In the genomic region with DNA sequence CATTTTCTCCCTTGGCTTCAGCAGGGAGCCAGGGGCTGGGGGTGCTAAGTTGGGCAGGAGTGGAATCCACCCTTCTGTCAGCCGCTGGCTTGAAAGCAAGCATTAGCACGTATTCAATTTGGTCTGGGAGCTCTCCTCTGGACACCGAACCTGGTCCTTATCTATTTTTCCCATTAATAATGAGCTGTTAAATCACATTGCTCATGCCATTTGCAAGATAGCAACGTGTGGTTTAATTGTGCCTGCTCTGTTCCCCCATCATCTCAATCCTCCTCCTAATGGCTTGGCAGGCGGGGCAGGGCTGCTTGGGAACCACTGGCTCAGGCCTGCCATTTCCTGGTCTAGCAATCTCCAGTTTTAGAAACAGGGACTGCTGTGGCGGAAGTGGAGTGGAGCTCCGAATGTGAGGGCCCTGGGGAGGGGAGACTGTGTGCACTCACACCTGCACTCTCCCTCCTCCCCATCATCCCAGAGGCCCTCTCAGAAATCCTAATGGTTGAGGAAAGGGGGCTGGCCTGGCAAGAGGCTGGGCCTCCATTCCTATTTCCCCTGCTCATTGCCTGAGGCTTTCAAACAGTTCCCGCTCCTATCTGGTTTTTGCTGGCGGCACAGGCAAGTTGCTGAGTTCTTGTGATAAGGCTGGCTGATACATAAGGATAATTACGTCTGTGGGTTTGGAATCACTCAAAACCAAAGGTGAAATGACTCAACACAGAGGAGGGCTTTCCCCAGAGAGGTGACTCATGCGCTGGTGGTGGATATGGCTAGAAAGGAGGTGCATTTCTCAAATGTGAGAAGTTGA, we compare ENCODE assay signal across 9 cellular contexts.
A peak's percentile ranks its signal among the peaks of the same experiment; 100 is the strongest.
DNase-seq lines count a peak whose midpoint lies in the region; ATAC-seq and TF ChIP-seq lines count a peak whose summit lies in the region.
"Had no signal": no experiment of that assay in that cellular context is flagged by ENCODE, and none has a peak within 500 bp of the region (broad histone marks: within the 10 kb centered on the region; RNA-seq: fewer than 3 reads in every experiment).

No MANE protein-coding gene starts in this region.

- H3K4me1 ChIP-seq in Caco-2 = peaks cover 26% of the 10 kb centered on the region
- H3K4me1 ChIP-seq in CD8-positive, alpha-beta T cell (ENCODE audit: insufficient read depth, low read length) = no peaks in the 10 kb centered on the region

- H3K27ac ChIP-seq in CD8-positive, alpha-beta T cell (ENCODE audit: low read depth, low read length) = no peak overlapping the region
- H3K27ac ChIP-seq: ovary had no signal

- no peaks in the 10 kb centered on the region for H3K36me3 ChIP-seq in Caco-2 (ENCODE audit: control insufficient read depth, insufficient read depth, low read length)
- H3K36me3 ChIP-seq in CD8-positive, alpha-beta T cell (ENCODE audit: insufficient read depth, low read length) = no peaks in the 10 kb centered on the region
- H3K36me3 ChIP-seq: ovary had no signal

- CTCF ChIA-PET in Caco-2 (lab: Charles Lee) = no interaction called here
- CTCF ChIA-PET in CD8-positive, alpha-beta T cell (lab: Charles Lee) = no interaction called here

- intact Hi-C loops in Caco-2 (cut with micrococcal nuclease; ENCODE audit: unreplicated experiment) = loop anchor here (1.0 to 2.0 kb wide), 2 partner anchors 23 to 83 kb away; no protein-coding TSS in a partner anchor
- intact Hi-C loops in CD8-positive, alpha-beta T cell (cut with DNase I, micrococcal nuclease) = no loop called here

- H3K27me3 Mint-ChIP-seq in Caco-2 (ENCODE audit: insufficient read depth, unreplicated experiment) = no peaks in the 10 kb centered on the region
- H3K27me3 Mint-ChIP-seq in T-helper 2 cell treated with Interferon-gamma antibody and Interleukin-4, amounts not matched to agents 5 μg/mL and 100 μg/mL, for 36 hours (ENCODE audit: low read depth) = peaks cover 25% of the 10 kb centered on the region
- peaks cover 11% of the 10 kb centered on the region for H3K27me3 Mint-ChIP-seq in CD8-positive, alpha-beta T cell (ENCODE audit: low read depth)

- H3K9me3 Mint-ChIP-seq in Caco-2 (ENCODE audit: unreplicated experiment) = peaks cover 10% of the 10 kb centered on the region
- H3K9me3 Mint-ChIP-seq in T-helper 2 cell treated with Interferon-gamma antibody and Interleukin-4, amounts not matched to agents 5 μg/mL and 100 μg/mL, for 36 hours = no peaks in the 10 kb centered on the region
- H3K9me3 Mint-ChIP-seq in CD8-positive, alpha-beta T cell = no peaks in the 10 kb centered on the region

- H3K4me3 Mint-ChIP-seq in Caco-2 (ENCODE audit: unreplicated experiment) = no peak overlapping the region
- no peak overlapping the region for H3K4me3 Mint-ChIP-seq in T-helper 2 cell treated with Interferon-gamma antibody and Interleukin-4, amounts not matched to agents 5 μg/mL and 100 μg/mL, for 36 hours
- no peak overlapping the region for H3K4me3 Mint-ChIP-seq in CD8-positive, alpha-beta T cell

- no TSS peak for BruUV-seq in Caco-2 (replicated peaks; lab: Mats Ljungman, UMichigan)

- ATAC-seq in GM19395 (IDR thresholded peaks at IDR 0.05; ENCODE audit: unreplicated experiment) = peak; percentile 96
- ATAC-seq in HG03280 (IDR thresholded peaks at IDR 0.05; ENCODE audit: unreplicated experiment) = peak; percentile 90
- ATAC-seq in CD8-positive, alpha-beta T cell = no peak

- no peaks in the 10 kb centered on the region for H3K9me3 ChIP-seq in Caco-2
- no peaks in the 10 kb centered on the region for H3K9me3 ChIP-seq in CD8-positive, alpha-beta T cell (ENCODE audit: low read length)
- H3K9me3 ChIP-seq: ovary had no signal

- POLR2A ChIA-PET in Caco-2 (lab: Charles Lee) = interaction anchor here (0.6 kb wide), 1 partner anchor 91 kb away, joined by 19 read pairs; no protein-coding TSS in a partner anchor
- POLR2A ChIA-PET in CD8-positive, alpha-beta T cell (lab: Charles Lee) = no interaction called here

- no peaks in the 10 kb centered on the region for H3K27me3 ChIP-seq in Caco-2 (replicated peaks; ENCODE audit: control insufficient read depth, insufficient read depth, low read length)
- H3K27me3 ChIP-seq in CD8-positive, alpha-beta T cell (ENCODE audit: insufficient read depth, low read length) = no peaks in the 10 kb centered on the region
- H3K27me3 ChIP-seq: ovary had no signal

- peak; percentile 67 to 79 for DNase-seq in Caco-2
- DNase-seq in T-helper 2 cell treated with Interferon-gamma antibody and Interleukin-4, amounts not matched to agents 5 μg/mL and 100 μg/mL, for 36 hours (ENCODE audit: low spot score) = peak; percentile 80
- peak; percentile 53 for DNase-seq in fibroblast of the conjunctiva (ENCODE audit: low read depth)
- DNase-seq in stimulated activated CD4-positive, alpha-beta T cell treated with anti-CD3 and anti-CD28 coated beads, Interleukin-2, amount 100 ng/mL, for 24 hours = peak; percentile 36 to 62
- DNase-seq in NCI-H1694 (lab: John Stamatoyannopoulos, UW) = no peak
- DNase-seq in CD8-positive, alpha-beta T cell = no peak

- H3K36me3 Mint-ChIP-seq in Caco-2 (ENCODE audit: insufficient read depth, unreplicated experiment) = no peaks in the 10 kb centered on the region
- H3K36me3 Mint-ChIP-seq in T-helper 2 cell treated with Interferon-gamma antibody and Interleukin-4, amounts not matched to agents 5 μg/mL and 100 μg/mL, for 36 hours (ENCODE audit: low read depth) = no peaks in the 10 kb centered on the region
- H3K36me3 Mint-ChIP-seq in CD8-positive, alpha-beta T cell = no peaks in the 10 kb centered on the region

- no peak overlapping the region for H3K4me3 ChIP-seq in Caco-2 (ENCODE audit: low read depth, low read length)
- no peak overlapping the region for H3K4me3 ChIP-seq in CD8-positive, alpha-beta T cell (ENCODE audit: low read depth, low read length)
- H3K4me3 ChIP-seq: ovary had no signal

- TF ChIP-seq CTCF in Caco-2 (IDR thresholded peaks at IDR 0.05; ENCODE audit: insufficient read depth in 1 of 2, low read depth in 1 of 2, low read length in 1 of 2, severe bottlenecking in 1 of 2, unreplicated experiment in 1 of 2) = no peak
- TF ChIP-seq CTCF in CD8-positive, alpha-beta T cell (IDR thresholded peaks at IDR 0.05) = no peak

- H3K27ac Mint-ChIP-seq in Caco-2 (ENCODE audit: unreplicated experiment) = peak overlapping the region; percentile 82
- no peak overlapping the region for H3K27ac Mint-ChIP-seq in T-helper 2 cell treated with Interferon-gamma antibody and Interleukin-4, amounts not matched to agents 5 μg/mL and 100 μg/mL, for 36 hours
- H3K27ac Mint-ChIP-seq in CD8-positive, alpha-beta T cell = no peak overlapping the region

- peaks cover 36% of the 10 kb centered on the region for H3K4me1 Mint-ChIP-seq in Caco-2 (ENCODE audit: low read depth, unreplicated experiment)
- peaks cover 6% of the 10 kb centered on the region for H3K4me1 Mint-ChIP-seq in T-helper 2 cell treated with Interferon-gamma antibody and Interleukin-4, amounts not matched to agents 5 μg/mL and 100 μg/mL, for 36 hours (ENCODE audit: low read depth)
- H3K4me1 Mint-ChIP-seq in CD8-positive, alpha-beta T cell (ENCODE audit: low read depth) = no peaks in the 10 kb centered on the region

Comparison
In these comparisons a context has a peak if more than half of its experiments do, and no peak if none do; other contexts are left out.
1. DNase-seq: peak in Caco-2 (2 of 2), T-helper 2 cell treated with Interferon-gamma antibody and Interleukin-4, amounts not matched to agents 5 μg/mL and 100 μg/mL, for 36 hours (single experiment), fibroblast of the conjunctiva (single experiment) and stimulated activated CD4-positive, alpha-beta T cell treated with anti-CD3 and anti-CD28 coated beads, Interleukin-2, amount 100 ng/mL, for 24 hours (2 of 2); none in NCI-H1694 (single experiment) and CD8-positive, alpha-beta T cell (0 of 7).